In genomic region chr1:52056110-52056936, GRCh38 we compare ENCODE assay signal across 8 cellular contexts. TPM values are rescaled to one million over a fixed set of nuclear protein-coding genes. Genes with fewer than 3 reads are reported as not detected.
DNase-seq lines count a peak whose midpoint lies in the region; ATAC-seq lines count a peak whose summit lies in the region.

Gene BTF3L4 (plus strand): TSS chr1:52056295. CDS start chr1:52059848, 3,553 bp downstream.

- peak within 1 kb of the TSS; percentile 96 for H3K27ac Mint-ChIP-seq in activated T-cell treated with anti-CD3 and anti-CD28 coated beads, Interleukin-2, amount 50 U/mL, for 72 hours

- H3K4me3 ChIP-seq in muscle layer of duodenum (ENCODE audit: low read depth in 1 of 2, low read length in 2 of 2) = peak within 1 kb of the TSS; percentile 81 to 94

- peak within 1 kb of the TSS; percentile 89 for H3K27ac ChIP-seq in muscle layer of duodenum (ENCODE audit: low read length)

- H3K9me3 ChIP-seq in muscle layer of duodenum (ENCODE audit: control insufficient read depth in 1 of 2, low read length in 2 of 2) = no peaks in the 10 kb centered on the region

- ATAC-seq in GM21825 (IDR thresholded peaks at IDR 0.05; ENCODE audit: unreplicated experiment) (peak; percentile 80), esophagus mucosa (peak; percentile 96)
- ATAC-seq in activated T-cell treated with anti-CD3 and anti-CD28 coated beads, Interleukin-2, amount 50 U/mL, for 72 hours (replicated peaks in 1 of 2) = peak; percentile 92 to 95

- peak; percentile 96 for DNase-seq in DMS79 treated with DMSO at 0.1 percent for 48 hours (lab: John Stamatoyannopoulos, UW)
- DNase-seq in Kasumi-1 (lab: John Stamatoyannopoulos, UW) = peak; percentile 97 to 98
- DNase-seq in RKO (ENCODE audit: low spot score) = peak; percentile 96
- DNase-seq in activated T-cell treated with anti-CD3 and anti-CD28 coated beads, Interleukin-2, amount 50 U/mL, for 72 hours = peak; percentile 93 to 96
- peak; percentile 86 to 90 for DNase-seq in stimulated activated CD8-positive, alpha-beta memory T cell treated with anti-CD3 and anti-CD28 coated beads, Interleukin-7, amount 100 ng/mL, for 4 hours (ENCODE audit: low read depth in 2 of 2)

- no peaks in the 10 kb centered on the region for H3K9me3 Mint-ChIP-seq in activated T-cell treated with anti-CD3 and anti-CD28 coated beads, Interleukin-2, amount 50 U/mL, for 72 hours

- no peaks in the 10 kb centered on the region for H3K27me3 ChIP-seq in muscle layer of duodenum (ENCODE audit: low read depth, low read length)

- peaks cover 13 to 32% of the 10 kb centered on the region in 2 donors for H3K36me3 ChIP-seq in muscle layer of duodenum (ENCODE audit: control insufficient read depth in 1 of 2, insufficient read depth in 2 of 2, low read length in 2 of 2)

- H3K4me1 ChIP-seq in muscle layer of duodenum (ENCODE audit: control insufficient read depth in 1 of 2, insufficient read depth in 2 of 2, low read length in 2 of 2) = peaks cover 0 to 29% of the 10 kb centered on the region in 2 donors

- peak within 1 kb of the TSS; percentile 95 to 99 for H3K4me3 Mint-ChIP-seq in activated T-cell treated with anti-CD3 and anti-CD28 coated beads, Interleukin-2, amount 50 U/mL, for 72 hours

- peaks cover 59% of the 10 kb centered on the region for H3K4me1 Mint-ChIP-seq in activated T-cell treated with anti-CD3 and anti-CD28 coated beads, Interleukin-2, amount 50 U/mL, for 72 hours (ENCODE audit: low read depth)

- H3K36me3 Mint-ChIP-seq in activated T-cell treated with anti-CD3 and anti-CD28 coated beads, Interleukin-2, amount 50 U/mL, for 72 hours (ENCODE audit: insufficient read depth in 2 of 2) = peaks cover 10 to 28% of the 10 kb centered on the region in 2 donors

- H3K27me3 Mint-ChIP-seq in activated T-cell treated with anti-CD3 and anti-CD28 coated beads, Interleukin-2, amount 50 U/mL, for 72 hours (ENCODE audit: low read depth) = no peaks in the 10 kb centered on the region

RNA-seq across cellular contexts. Expression of gene BTF3L4, which starts in this region (rescaled TPM):
- 10 to 100 TPM; 28.3 to 32.3 TPM for total RNA-seq in activated T-cell treated with anti-CD3 and anti-CD28 coated beads, Interleukin-2, amount 50 U/mL, for 72 hours
- 37.5 TPM for total RNA-seq in esophagus mucosa

Comparison
In these comparisons a context has a peak if more than half of its experiments do, and no peak if none do; other contexts are left out.
1. Peak in every context shown above with its lines: DNase-seq, ATAC-seq, H3K4me3 ChIP-seq and H3K27ac ChIP-seq.